Comparison of ENCODE assay signal across 8 cellular contexts in the genomic region with DNA sequence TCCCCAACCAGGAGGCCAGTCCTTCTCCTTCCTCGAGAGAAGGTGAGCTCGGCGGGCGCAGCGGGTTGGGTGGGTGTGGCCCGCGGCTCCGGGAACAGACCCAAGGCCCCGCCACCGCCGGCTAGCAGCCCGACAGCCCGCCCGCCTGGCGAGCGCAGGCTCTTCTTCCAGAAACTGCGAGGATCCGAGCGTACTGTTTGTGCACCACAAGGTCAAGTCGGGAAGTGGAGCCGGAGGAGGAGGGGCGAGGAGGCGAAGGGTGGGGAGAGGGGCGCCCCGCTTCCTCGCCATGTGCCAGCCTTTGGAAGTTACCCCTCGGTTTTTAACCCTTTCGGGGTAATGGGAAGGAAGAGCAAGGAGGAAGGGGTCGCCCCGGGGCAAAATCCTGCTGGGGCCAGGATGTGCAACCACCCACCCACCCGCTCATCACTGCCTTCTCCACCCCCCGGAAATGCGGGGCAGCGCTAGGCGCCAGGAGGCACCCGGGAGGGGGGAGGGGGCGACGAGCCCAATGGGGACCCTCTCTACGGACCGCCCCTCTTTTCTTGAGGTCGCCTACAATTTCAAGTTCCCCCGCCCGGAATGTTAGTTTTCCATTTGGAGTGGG. TPM values are rescaled to one million over a fixed set of nuclear protein-coding genes. Genes with fewer than 3 reads are reported as not detected.
DNase-seq lines count a peak whose midpoint lies in the region; ATAC-seq and TF ChIP-seq lines count a peak whose summit lies in the region.

No MANE protein-coding gene starts in this region.

- H3K36me3 Mint-ChIP-seq in CD4-positive, CD25-positive, alpha-beta regulatory T cell: no peaks in the 10 kb centered on the region
- H3K36me3 Mint-ChIP-seq in naive thymus-derived CD4-positive, alpha-beta T cell: peaks cover 0 to 6% (median 2%) of the 10 kb centered on the region in 5 donors
- H3K36me3 Mint-ChIP-seq in stimulated activated naive B cell treated with anti-CD40 and anti-IgM and Interleukin-4, amounts not matched to agents 10 μg/mL and 1 μg/mL and 100 μg/mL, for 72 hours: peaks cover 5 to 8% of the 10 kb centered on the region in 2 donors

- H3K27ac Mint-ChIP-seq in CD4-positive, CD25-positive, alpha-beta regulatory T cell: peak overlapping the region; percentile 100
- peak overlapping the region; percentile 96 to 100 (median 99) for H3K27ac Mint-ChIP-seq in naive thymus-derived CD4-positive, alpha-beta T cell
- H3K27ac Mint-ChIP-seq in stimulated activated naive B cell treated with anti-CD40 and anti-IgM and Interleukin-4, amounts not matched to agents 10 μg/mL and 1 μg/mL and 100 μg/mL, for 72 hours: peak overlapping the region; percentile 98

- intact Hi-C loops in naive thymus-derived CD4-positive, alpha-beta T cell (cut with micrococcal nuclease): loop anchor here (1.0 to 10.0 kb wide), 7 partner anchors 21 to 1470 kb away; a partner anchor contains a TSS

- H3K27me3 Mint-ChIP-seq in CD4-positive, CD25-positive, alpha-beta regulatory T cell: peaks cover 16% of the 10 kb centered on the region
- peaks cover 0 to 18% (median 0%) of the 10 kb centered on the region in 5 donors for H3K27me3 Mint-ChIP-seq in naive thymus-derived CD4-positive, alpha-beta T cell
- no peaks in the 10 kb centered on the region for H3K27me3 Mint-ChIP-seq in stimulated activated naive B cell treated with anti-CD40 and anti-IgM and Interleukin-4, amounts not matched to agents 10 μg/mL and 1 μg/mL and 100 μg/mL, for 72 hours

- peaks cover 17 to 31% (median 25%) of the 10 kb centered on the region in 4 donors for H3K4me1 Mint-ChIP-seq in CD4-positive, CD25-positive, alpha-beta regulatory T cell
- H3K4me1 Mint-ChIP-seq in naive thymus-derived CD4-positive, alpha-beta T cell: peaks cover 21 to 29% (median 25%) of the 10 kb centered on the region in 7 donors
- H3K4me1 Mint-ChIP-seq in stimulated activated naive B cell treated with anti-CD40 and anti-IgM and Interleukin-4, amounts not matched to agents 10 μg/mL and 1 μg/mL and 100 μg/mL, for 72 hours: peaks cover 20 to 40% of the 10 kb centered on the region in 2 donors

- H3K4me1 ChIP-seq in CD4-positive, CD25-positive, alpha-beta regulatory T cell (ENCODE audit: control insufficient read depth, insufficient read depth, low read length, poor library complexity, severe bottlenecking): peaks cover 28% of the 10 kb centered on the region
- peaks cover 23% of the 10 kb centered on the region in 2 donors for H3K4me1 ChIP-seq in naive thymus-derived CD4-positive, alpha-beta T cell (ENCODE audit: control insufficient read depth in 2 of 2, insufficient read depth in 2 of 2, low read length in 2 of 2)

- CTCF ChIA-PET in naive thymus-derived CD4-positive, alpha-beta T cell (lab: Charles Lee): interaction anchor here (0.6 to 0.9 kb wide), 2 partner anchors 58 to 410 kb away, joined by 3 to 4 read pairs; no protein-coding TSS in a partner anchor

- peaks cover 0 to 2% (median 0%) of the 10 kb centered on the region in 7 donors for H3K9me3 Mint-ChIP-seq in CD4-positive, CD25-positive, alpha-beta regulatory T cell
- peaks cover 0 to 5% (median 0%) of the 10 kb centered on the region in 11 donors for H3K9me3 Mint-ChIP-seq in naive thymus-derived CD4-positive, alpha-beta T cell
- no peaks in the 10 kb centered on the region for H3K9me3 Mint-ChIP-seq in stimulated activated naive B cell treated with anti-CD40 and anti-IgM and Interleukin-4, amounts not matched to agents 10 μg/mL and 1 μg/mL and 100 μg/mL, for 72 hours

- H3K27ac ChIP-seq in CD4-positive, CD25-positive, alpha-beta regulatory T cell (ENCODE audit: insufficient read depth, low read length, poor library complexity, severe bottlenecking): peak overlapping the region; percentile 99
- peak overlapping the region; percentile 97 for H3K27ac ChIP-seq in naive thymus-derived CD4-positive, alpha-beta T cell (ENCODE audit: low read depth, low read length)

- no peaks in the 10 kb centered on the region for H3K9me3 ChIP-seq in CD4-positive, CD25-positive, alpha-beta regulatory T cell (ENCODE audit: control insufficient read depth in 2 of 2, low read length in 2 of 2)
- H3K9me3 ChIP-seq in naive thymus-derived CD4-positive, alpha-beta T cell (ENCODE audit: control insufficient read depth in 2 of 3, low read length in 3 of 3): no peaks in the 10 kb centered on the region

- peak overlapping the region; percentile 72 for H3K4me3 ChIP-seq in CD4-positive, CD25-positive, alpha-beta regulatory T cell (ENCODE audit: low read depth, low read length)
- peak overlapping the region; percentile 67 for H3K4me3 ChIP-seq in HFF-Myc (replicated peaks; ENCODE audit: low read depth, low read length)
- H3K4me3 ChIP-seq in fibroblast of pulmonary artery (replicated peaks; ENCODE audit: low read depth, low read length): peak overlapping the region; percentile 82
- peak overlapping the region; percentile 100 for H3K4me3 ChIP-seq in naive thymus-derived CD4-positive, alpha-beta T cell (ENCODE audit: low read length)

- TF ChIP-seq CTCF in HFF-Myc (IDR thresholded peaks at IDR 0.05; ENCODE audit: low read depth, low read length, missing control alignments): no peak
- no peak for TF ChIP-seq CTCF in fibroblast of pulmonary artery (IDR thresholded peaks at IDR 0.05; ENCODE audit: low read length, missing control alignments)

- ATAC-seq in CD4-positive, CD25-positive, alpha-beta regulatory T cell (ENCODE audit: low read depth in 2 of 2): peak; percentile 17 to 27
- peak; percentile 21 for ATAC-seq in naive thymus-derived CD4-positive, alpha-beta T cell
- ATAC-seq in stimulated activated naive B cell treated with anti-CD40 and anti-IgM and Interleukin-4, amounts not matched to agents 10 μg/mL and 1 μg/mL and 100 μg/mL, for 72 hours (replicated peaks): peak; percentile 16 to 20
- no peak for ATAC-seq in GM21515 (IDR thresholded peaks at IDR 0.05; ENCODE audit: unreplicated experiment)

- POLR2A ChIA-PET in naive thymus-derived CD4-positive, alpha-beta T cell (lab: Charles Lee): interaction anchor here (0.6 to 7.6 kb wide), 21 partner anchors 9 to 473 kb away, joined by 3 to 130 read pairs (median 5); a partner anchor contains a TSS

- H3K27me3 ChIP-seq in CD4-positive, CD25-positive, alpha-beta regulatory T cell (ENCODE audit: control insufficient read depth, insufficient read depth, low read length): no peaks in the 10 kb centered on the region
- H3K27me3 ChIP-seq in naive thymus-derived CD4-positive, alpha-beta T cell (ENCODE audit: control insufficient read depth in 2 of 2, insufficient read depth in 2 of 2, low read length in 2 of 2): no peaks in the 10 kb centered on the region

- peak; percentile 57 to 75 (median 68) for DNase-seq in CD4-positive, CD25-positive, alpha-beta regulatory T cell
- DNase-seq in HFF-Myc (ENCODE audit: extremely low read depth, low read depth) (no peak), RKO (ENCODE audit: low spot score) (peak; percentile 80), fibroblast of pulmonary artery (ENCODE audit: low read depth) (peak; percentile 78)
- DNase-seq in activated effector memory CD4-positive, alpha-beta T cell treated with Interleukin-2 at 50 U/mL for 16 hours: peak; percentile 71
- DNase-seq in naive thymus-derived CD4-positive, alpha-beta T cell: peak; percentile 48 to 81 (median 77)
- DNase-seq in stimulated activated naive B cell treated with anti-CD40 and anti-IgM and Interleukin-4, amounts not matched to agents 10 μg/mL and 1 μg/mL and 100 μg/mL, for 72 hours: peak; percentile 58

- peaks cover 3% of the 10 kb centered on the region for H3K36me3 ChIP-seq in CD4-positive, CD25-positive, alpha-beta regulatory T cell (ENCODE audit: control insufficient read depth, insufficient read depth, low read length)
- peaks cover 0 to 23% (median 0%) of the 10 kb centered on the region in 3 experiments for H3K36me3 ChIP-seq in naive thymus-derived CD4-positive, alpha-beta T cell (ENCODE audit: control insufficient read depth in 2 of 3, insufficient read depth in 3 of 3, low read length in 3 of 3)

- H3K4me3 Mint-ChIP-seq in CD4-positive, CD25-positive, alpha-beta regulatory T cell: peak overlapping the region; percentile 94 to 100 (median 99)
- H3K4me3 Mint-ChIP-seq in naive thymus-derived CD4-positive, alpha-beta T cell: peak overlapping the region; percentile 91 to 100 (median 98)
- H3K4me3 Mint-ChIP-seq in stimulated activated naive B cell treated with anti-CD40 and anti-IgM and Interleukin-4, amounts not matched to agents 10 μg/mL and 1 μg/mL and 100 μg/mL, for 72 hours: peak overlapping the region; percentile 97

RNA-seq across cellular contexts. Expression of a gene that starts 1.1 kb away (rescaled TPM):
- 162 TPM for total RNA-seq in CD4-positive, CD25-positive, alpha-beta regulatory T cell
- 10 to 100 TPM; 19.2 to 31.7 (median 22.7) TPM for polyA plus RNA-seq in CD4-positive, CD25-positive, alpha-beta regulatory T cell
- total RNA-seq in naive thymus-derived CD4-positive, alpha-beta T cell: 100 to 1,000 TPM in 4 of 5 experiments, 10 to 100 TPM in 1; 99.0 to 271 (median 153) TPM
- polyA plus RNA-seq in naive thymus-derived CD4-positive, alpha-beta T cell: 10 to 100 TPM; 29.8 to 55.7 TPM
